Comparison of ENCODE assay signal across 1 cellular context in genomic region chr14:100532916-100533630, GRCh38.
TF ChIP-seq lines count a peak whose summit lies in the region.

No MANE protein-coding gene starts in this region.

TF ChIP-seq in SK-N-SH treated with all-trans-retinoic acid at 6 μM for 48 hours, 23 proteins besides CTCF, POLR2A, EP300 and RAD21 (continued from another document):
- no peak for TF ChIP-seq CSRNP3 (CRISPR knock-in tag; IDR thresholded peaks at IDR 0.05)
